Comparison of ENCODE assay signal across 17 cellular contexts in genomic region chr2:85858841-85859240, GRCh38. TPM values are rescaled to one million over a fixed set of nuclear protein-coding genes. Genes with fewer than 3 reads are reported as not detected.
DNase-seq lines count a peak whose midpoint lies in the region; ATAC-seq and TF ChIP-seq lines count a peak whose summit lies in the region.
"Had no signal": no experiment of that assay in that cellular context is flagged by ENCODE, and none has a peak within 500 bp of the region (broad histone marks: within the 10 kb centered on the region; RNA-seq: fewer than 3 reads in every experiment).

No MANE protein-coding gene starts in this region.

- peak overlapping the region; percentile 73 for H3K27ac Mint-ChIP-seq in activated naive CD4-positive, alpha-beta T cell treated with anti-CD3 and anti-CD28 coated beads, Interleukin-2, amount 50 U/mL, for 24 hours
- no peak overlapping the region for H3K27ac Mint-ChIP-seq in activated naive CD4-positive, alpha-beta T cell treated with anti-CD3 and anti-CD28 coated beads for 36 hours
- H3K27ac Mint-ChIP-seq in memory B cell (peak overlapping the region; percentile 93), mesothelial cell of epicardium (no peak overlapping the region), endodermal cell (no peak overlapping the region)
- peak overlapping the region; percentile 97 for H3K27ac Mint-ChIP-seq in stimulated activated memory B cell treated with anti-CD40 and anti-IgM and Interleukin-4, amounts not matched to agents 10 μg/mL and 1 μg/mL and 100 μg/mL, for 72 hours

- intact Hi-C loops in activated naive CD4-positive, alpha-beta T cell treated with anti-CD3 and anti-CD28 coated beads for 36 hours (cut with micrococcal nuclease): loop anchor here (10.0 kb wide), 1 partner anchor 336 kb away; the partner anchor contains the start of genes IMMT and MRPL35

- ATAC-seq in memory B cell (ENCODE audit: low read depth): no peak
- ATAC-seq in stimulated activated memory B cell treated with anti-CD40 and anti-IgM and Interleukin-4, amounts not matched to agents 10 μg/mL and 1 μg/mL and 100 μg/mL, for 72 hours: no peak
- ATAC-seq: HCT116 had no signal

- peaks cover 5% of the 10 kb centered on the region for H3K9me3 Mint-ChIP-seq in activated naive CD4-positive, alpha-beta T cell treated with anti-CD3 and anti-CD28 coated beads, Interleukin-2, amount 50 U/mL, for 24 hours
- peaks cover 12% of the 10 kb centered on the region for H3K9me3 Mint-ChIP-seq in activated naive CD4-positive, alpha-beta T cell treated with anti-CD3 and anti-CD28 coated beads for 36 hours
- peaks cover 3% of the 10 kb centered on the region for H3K9me3 Mint-ChIP-seq in memory B cell
- peaks cover 10% of the 10 kb centered on the region for H3K9me3 Mint-ChIP-seq in stimulated activated memory B cell treated with anti-CD40 and anti-IgM and Interleukin-4, amounts not matched to agents 10 μg/mL and 1 μg/mL and 100 μg/mL, for 72 hours
- no peaks in the 10 kb centered on the region for H3K9me3 Mint-ChIP-seq in mesothelial cell of epicardium
- no peaks in the 10 kb centered on the region for H3K9me3 Mint-ChIP-seq in endodermal cell

- H3K4me3 ChIP-seq in OCI-LY3 (ENCODE audit: low read length) (no peak overlapping the region), endodermal cell (ENCODE audit: low read length) (no peak overlapping the region)
- H3K4me3 ChIP-seq: GM23248 had no signal

- peaks cover 48% of the 10 kb centered on the region for H3K79me2 ChIP-seq in OCI-LY3 (ENCODE audit: low read length)

- H3K9me3 ChIP-seq in OCI-LY3 (ENCODE audit: insufficient read depth, low read length) (peaks cover 19% of the 10 kb centered on the region), endodermal cell (ENCODE audit: control insufficient read depth, low read length) (no peaks in the 10 kb centered on the region)

- TF ChIP-seq CTCF in OCI-LY3 (IDR thresholded peaks at IDR 0.05; ENCODE audit: low read depth, low read length): no peak
- TF ChIP-seq CTCF in mesothelial cell of epicardium (IDR thresholded peaks at IDR 0.05; ENCODE audit: unreplicated experiment): no peak
- TF ChIP-seq CTCF in endodermal cell (conservative IDR thresholded peaks at IDR 0.05): no peak

- H3K27me3 ChIP-seq in OCI-LY3 (ENCODE audit: low read depth, low read length): no peaks in the 10 kb centered on the region
- no peaks in the 10 kb centered on the region for H3K27me3 ChIP-seq in endodermal cell (ENCODE audit: control insufficient read depth, insufficient read depth, low read length, poor library complexity, severe bottlenecking)

- H3K36me3 Mint-ChIP-seq in activated naive CD4-positive, alpha-beta T cell treated with anti-CD3 and anti-CD28 coated beads, Interleukin-2, amount 50 U/mL, for 24 hours: peaks cover 25% of the 10 kb centered on the region
- H3K36me3 Mint-ChIP-seq in activated naive CD4-positive, alpha-beta T cell treated with anti-CD3 and anti-CD28 coated beads for 36 hours (ENCODE audit: low read depth): peaks cover 14% of the 10 kb centered on the region
- H3K36me3 Mint-ChIP-seq in memory B cell (peaks cover 44% of the 10 kb centered on the region), mesothelial cell of epicardium (peaks cover 23% of the 10 kb centered on the region), endodermal cell (ENCODE audit: low read depth) (peaks cover 59% of the 10 kb centered on the region)
- peaks cover 82% of the 10 kb centered on the region for H3K36me3 Mint-ChIP-seq in stimulated activated memory B cell treated with anti-CD40 and anti-IgM and Interleukin-4, amounts not matched to agents 10 μg/mL and 1 μg/mL and 100 μg/mL, for 72 hours

- H3K4me3 Mint-ChIP-seq in activated naive CD4-positive, alpha-beta T cell treated with anti-CD3 and anti-CD28 coated beads, Interleukin-2, amount 50 U/mL, for 24 hours: no peak overlapping the region
- no peak overlapping the region for H3K4me3 Mint-ChIP-seq in activated naive CD4-positive, alpha-beta T cell treated with anti-CD3 and anti-CD28 coated beads for 36 hours
- H3K4me3 Mint-ChIP-seq in memory B cell: no peak overlapping the region
- no peak overlapping the region for H3K4me3 Mint-ChIP-seq in stimulated activated memory B cell treated with anti-CD40 and anti-IgM and Interleukin-4, amounts not matched to agents 10 μg/mL and 1 μg/mL and 100 μg/mL, for 72 hours
- H3K4me3 Mint-ChIP-seq in mesothelial cell of epicardium: no peak overlapping the region
- H3K4me3 Mint-ChIP-seq in endodermal cell: no peak overlapping the region

- WGBS in endodermal cell (ENCODE audit: insufficient coverage in 1 of 2, insufficient read length in 1 of 2), 2 experiments: 60 to 90% methylated on average over 1 to 3 of the region's 3 CpGs

- no peak overlapping the region for H2AFZ ChIP-seq in OCI-LY3 (ENCODE audit: low read depth, low read length)
- H2AFZ ChIP-seq: GM23248 had no signal

- peak overlapping the region; percentile 95; the same call in 1 of the 2 replicates for H3K27ac ChIP-seq in OCI-LY3 (ENCODE audit: low read length)
- no peak overlapping the region for H3K27ac ChIP-seq in endodermal cell (ENCODE audit: low read depth, low read length)
- H3K27ac ChIP-seq: GM23248 had no signal

- peaks cover 73% of the 10 kb centered on the region for H3K36me3 ChIP-seq in OCI-LY3 (replicated peaks; ENCODE audit: low read depth, low read length)
- H3K36me3 ChIP-seq in endodermal cell (ENCODE audit: control insufficient read depth, insufficient read depth, low read length): peaks cover 81% of the 10 kb centered on the region

- no peak for DNase-seq in activated naive CD4-positive, alpha-beta T cell treated with anti-CD3 and anti-CD28 coated beads for 36 hours
- DNase-seq in memory B cell (ENCODE audit: low spot score in 2 of 2): no peak
- DNase-seq in mesothelial cell of epicardium (ENCODE audit: low spot score in 2 of 2, unreplicated experiment in 2 of 2): no peak
- DNase-seq in endodermal cell: no peak
- DNase-seq in NCI-H1694 (lab: John Stamatoyannopoulos, UW): no peak
- DNase-seq: C1 segment of cervical spinal cord; DMS79 treated with DMSO at 0.1 percent for 48 hours; GM23248; NCI-H1048; NCI-H146; NCI-H226; NCI-H526; NK-92 treated with Interleukin-12 subunit alpha and Interleukin-12 subunit beta, amount 100 ng/mL, for 24 hours had no signal

- CTCF ChIA-PET in activated naive CD4-positive, alpha-beta T cell treated with anti-CD3 and anti-CD28 coated beads for 36 hours (lab: Charles Lee): interaction anchor here (1.3 kb wide), 1 partner anchor 29 kb away, joined by 3 read pairs; no protein-coding TSS in a partner anchor

- H3K9ac ChIP-seq in OCI-LY3 (ENCODE audit: low read length) (0 out of 2 replicates have a peak overlapping the region, but pooled peaks have one; percentile 49), endodermal cell (ENCODE audit: extremely low read depth, low read length, poor library complexity, severe bottlenecking) (no peak overlapping the region)
- H3K9ac ChIP-seq: GM23248 had no signal

- H3K4me1 Mint-ChIP-seq in activated naive CD4-positive, alpha-beta T cell treated with anti-CD3 and anti-CD28 coated beads, Interleukin-2, amount 50 U/mL, for 24 hours: peaks cover 73% of the 10 kb centered on the region
- peaks cover 52% of the 10 kb centered on the region for H3K4me1 Mint-ChIP-seq in activated naive CD4-positive, alpha-beta T cell treated with anti-CD3 and anti-CD28 coated beads for 36 hours (ENCODE audit: low read depth)
- H3K4me1 Mint-ChIP-seq in memory B cell (peaks cover 34% of the 10 kb centered on the region), mesothelial cell of epicardium (peaks cover 10% of the 10 kb centered on the region), endodermal cell (no peaks in the 10 kb centered on the region)
- H3K4me1 Mint-ChIP-seq in stimulated activated memory B cell treated with anti-CD40 and anti-IgM and Interleukin-4, amounts not matched to agents 10 μg/mL and 1 μg/mL and 100 μg/mL, for 72 hours: peaks cover 64% of the 10 kb centered on the region

- no peaks in the 10 kb centered on the region for H3K27me3 Mint-ChIP-seq in activated naive CD4-positive, alpha-beta T cell treated with anti-CD3 and anti-CD28 coated beads, Interleukin-2, amount 50 U/mL, for 24 hours
- H3K27me3 Mint-ChIP-seq in activated naive CD4-positive, alpha-beta T cell treated with anti-CD3 and anti-CD28 coated beads for 36 hours (ENCODE audit: low read depth): no peaks in the 10 kb centered on the region
- H3K27me3 Mint-ChIP-seq in memory B cell (no peaks in the 10 kb centered on the region), mesothelial cell of epicardium (ENCODE audit: low read depth) (no peaks in the 10 kb centered on the region), endodermal cell (ENCODE audit: insufficient read depth) (no peaks in the 10 kb centered on the region)
- no peaks in the 10 kb centered on the region for H3K27me3 Mint-ChIP-seq in stimulated activated memory B cell treated with anti-CD40 and anti-IgM and Interleukin-4, amounts not matched to agents 10 μg/mL and 1 μg/mL and 100 μg/mL, for 72 hours

- H3K4me1 ChIP-seq in OCI-LY3 (ENCODE audit: low read length): peaks cover 84% of the 10 kb centered on the region
- no peaks in the 10 kb centered on the region for H3K4me1 ChIP-seq in endodermal cell (ENCODE audit: control insufficient read depth, insufficient read depth, low read length)

- no peaks in the 10 kb centered on the region for H4K20me1 ChIP-seq in OCI-LY3 (ENCODE audit: insufficient read depth, low read length)

- H3K4me2 ChIP-seq in OCI-LY3 (ENCODE audit: low read length): no peak overlapping the region

RNA-seq across cellular contexts. Expression of gene ST3GAL5, which starts 29.9 kb away (rescaled TPM):
- 10 to 100 TPM in 1 of 2 experiments, 1 to 10 TPM in 1; 9.5 to 10.4 TPM for total RNA-seq in activated naive CD4-positive, alpha-beta T cell treated with anti-CD3 and anti-CD28 coated beads for 36 hours
- 23.2 to 28.6 TPM (median 25.8 TPM) in 3 replicates for total RNA-seq in mesothelial cell of epicardium
- 10 to 100 TPM; 26.6 to 27.4 TPM for total RNA-seq in endodermal cell
- polyA plus RNA-seq in endodermal cell (2013, experiment 1 of 2): 15.1 TPM
- polyA plus RNA-seq in endodermal cell (2013, experiment 2 of 2): 15.8 TPM

Comparison
In these comparisons a context has a peak if more than half of its experiments do, and no peak if none do; other contexts are left out.
1. H3K27ac Mint-ChIP-seq: peak in activated naive CD4-positive, alpha-beta T cell treated with anti-CD3 and anti-CD28 coated beads, Interleukin-2, amount 50 U/mL, for 24 hours (single experiment), memory B cell (single experiment) and stimulated activated memory B cell treated with anti-CD40 and anti-IgM and Interleukin-4, amounts not matched to agents 10 μg/mL and 1 μg/mL and 100 μg/mL, for 72 hours (single experiment); none in activated naive CD4-positive, alpha-beta T cell treated with anti-CD3 and anti-CD28 coated beads for 36 hours (single experiment), mesothelial cell of epicardium (single experiment) and endodermal cell (single experiment).